9 cellular contexts compared by ENCODE assay signal in genomic region chr15:57138260-57138895, GRCh38.
DNase-seq lines count a peak whose midpoint lies in the region; ATAC-seq and TF ChIP-seq lines count a peak whose summit lies in the region.
"Had no signal": no experiment of that assay in that cellular context is flagged by ENCODE, and none has a peak within 500 bp of the region (broad histone marks: within the 10 kb centered on the region; RNA-seq: fewer than 3 reads in every experiment).

No MANE protein-coding gene starts in this region.

- H4K8ac ChIP-seq in neuronal stem cell (ENCODE audit: low read depth, low read length): no peak overlapping the region

- H3K4me2 ChIP-seq in neuronal stem cell (ENCODE audit: insufficient read depth, low read length, poor library complexity, severe bottlenecking): no peak overlapping the region

- H3K79me1 ChIP-seq in neuronal stem cell (ENCODE audit: low read depth, low read length): no peaks in the 10 kb centered on the region

- peaks cover 3 to 8% of the 10 kb centered on the region in 2 donors for H3K4me1 ChIP-seq in neuronal stem cell (ENCODE audit: control insufficient read depth in 2 of 2, insufficient read depth in 1 of 2, low read depth in 1 of 2, low read length in 2 of 2)

- H3K4me3 Mint-ChIP-seq in CD4-positive, alpha-beta T cell: no peak overlapping the region
- H3K4me3 Mint-ChIP-seq in HFFc6: no peak overlapping the region
- H3K4me3 Mint-ChIP-seq: IgD-negative memory B cell had no signal

- POLR2A ChIA-PET in CD4-positive, alpha-beta T cell (lab: Charles Lee): no interaction called here
- POLR2A ChIA-PET in RWPE1 (lab: Yijun Ruan, JAX; ENCODE audit: low non-redundant PET): no interaction called here

- no peak overlapping the region for H3K23ac ChIP-seq in neuronal stem cell (ENCODE audit: low read depth, low read length, poor library complexity)

- H3K4me1 Mint-ChIP-seq in CD4-positive, alpha-beta T cell (ENCODE audit: low read depth): peaks cover 29% of the 10 kb centered on the region
- H3K4me1 Mint-ChIP-seq in HFFc6 (ENCODE audit: low read depth): peaks cover 53% of the 10 kb centered on the region

- no peak overlapping the region for H2BK5ac ChIP-seq in neuronal stem cell (ENCODE audit: low read length)

- no peaks in the 10 kb centered on the region for H3K9me3 ChIP-seq in CD4-positive, alpha-beta T cell (ENCODE audit: control insufficient read depth, low read length)
- no peaks in the 10 kb centered on the region for H3K9me3 ChIP-seq in neuronal stem cell (replicated peaks in 1 of 2; ENCODE audit: control insufficient read depth in 2 of 2, insufficient read depth in 1 of 2, low read depth in 1 of 2, low read length in 2 of 2)

- no peak overlapping the region for H3K9ac ChIP-seq in neuronal stem cell (ENCODE audit: low read depth, low read length, poor library complexity)

- peak; percentile 43 for ATAC-seq in CD4-positive, alpha-beta T cell (ENCODE audit: poor library complexity)
- ATAC-seq in GM19023 (IDR thresholded peaks at IDR 0.05; ENCODE audit: unreplicated experiment): no peak

- H3K4me3 ChIP-seq in neuronal stem cell (ENCODE audit: low read length in 2 of 2): no peak overlapping the region

- no peak overlapping the region for H2AFZ ChIP-seq in neuronal stem cell (ENCODE audit: low read length)

- no peak overlapping the region for H3K14ac ChIP-seq in neuronal stem cell (ENCODE audit: low read length)

- no peaks in the 10 kb centered on the region for H3K9me3 Mint-ChIP-seq in CD4-positive, alpha-beta T cell
- H3K9me3 Mint-ChIP-seq in HFFc6: no peaks in the 10 kb centered on the region
- H3K9me3 Mint-ChIP-seq: IgD-negative memory B cell had no signal

- no peaks in the 10 kb centered on the region for H3K36me3 Mint-ChIP-seq in CD4-positive, alpha-beta T cell (ENCODE audit: low read depth)
- no peaks in the 10 kb centered on the region for H3K36me3 Mint-ChIP-seq in HFFc6 (ENCODE audit: low read depth)

- H3K27ac Mint-ChIP-seq in CD4-positive, alpha-beta T cell: no peak overlapping the region
- H3K27ac Mint-ChIP-seq in HFFc6: peak overlapping the region; percentile 10; the same call in 1 of the 2 replicates
- H3K27ac Mint-ChIP-seq: IgD-negative memory B cell had no signal

- TF ChIP-seq CTCF in CD4-positive, alpha-beta T cell (IDR thresholded peaks at IDR 0.05): no peak
- TF ChIP-seq CTCF in HFFc6 (IDR thresholded peaks at IDR 0.05) (peak; percentile 89), RWPE1 (conservative IDR thresholded peaks at IDR 0.05; ENCODE audit: low read depth) (peak; percentile 90)

- H2AK5ac ChIP-seq in neuronal stem cell (ENCODE audit: low read depth, low read length): no peak overlapping the region

- no peaks in the 10 kb centered on the region for H3K27me3 ChIP-seq in CD4-positive, alpha-beta T cell (ENCODE audit: control insufficient read depth, insufficient read depth, low read length)
- no peaks in the 10 kb centered on the region for H3K27me3 ChIP-seq in neuronal stem cell (ENCODE audit: control insufficient read depth in 3 of 3, insufficient read depth in 3 of 3, low read depth in 1 of 3, low read length in 3 of 3)

- H3K36me3 ChIP-seq in neuronal stem cell (replicated peaks in 1 of 2; ENCODE audit: control insufficient read depth in 2 of 2, insufficient read depth in 2 of 2, low read length in 2 of 2): no peaks in the 10 kb centered on the region

- intact Hi-C loops in CD4-positive, alpha-beta T cell (cut with DNase I, micrococcal nuclease): no loop called here

- CTCF ChIA-PET in CD4-positive, alpha-beta T cell (lab: Charles Lee): interaction anchor here (1.3 to 1.9 kb wide), 2 partner anchors 8 to 9 kb away, joined by 4 to 5 read pairs; no protein-coding TSS in a partner anchor
- CTCF ChIA-PET in RWPE1 (lab: Yijun Ruan, JAX): interaction anchor here (0.6 to 1.3 kb wide), 13 partner anchors 10 to 1325 kb away, joined by 3 to 5 read pairs (median 4); no protein-coding TSS in a partner anchor

- H2BK15ac ChIP-seq in neuronal stem cell (ENCODE audit: low read length): no peak overlapping the region

- H3K18ac ChIP-seq in neuronal stem cell (ENCODE audit: low read length): no peak overlapping the region

- no peak for DNase-seq in CD4-positive, alpha-beta T cell
- peak; percentile 51 for DNase-seq in HFFc6
- DNase-seq in RWPE1 (ENCODE audit: low spot score): peak; percentile 64
- peak; percentile 58 for DNase-seq in fibroblast of gingiva (ENCODE audit: low read depth)
- DNase-seq in neuronal stem cell (ENCODE audit: low spot score): peak; percentile 48
- DNase-seq in activated CD8-positive, alpha-beta memory T cell treated with anti-CD3 and anti-CD28 coated beads, Interleukin-2, amount 50 U/mL, for 48 hours: no peak
- no peak for DNase-seq in occipital lobe (lab: John Stamatoyannopoulos, UW)

- H3K27ac ChIP-seq in CD4-positive, alpha-beta T cell (ENCODE audit: low read depth, low read length): no peak overlapping the region
- H3K27ac ChIP-seq in RWPE1 (no peak overlapping the region), neuronal stem cell (replicated peaks; ENCODE audit: low read length) (peak overlapping the region; percentile 53)

- H2BK12ac ChIP-seq in neuronal stem cell (ENCODE audit: low read length): no peak overlapping the region

- H4K91ac ChIP-seq in neuronal stem cell (ENCODE audit: low read depth, low read length, poor library complexity): no peak overlapping the region

- H3K27me3 Mint-ChIP-seq in CD4-positive, alpha-beta T cell: no peaks in the 10 kb centered on the region
- no peaks in the 10 kb centered on the region for H3K27me3 Mint-ChIP-seq in HFFc6 (ENCODE audit: insufficient read depth)
- H3K27me3 Mint-ChIP-seq: IgD-negative memory B cell had no signal

- no CpG with 5 or more reads among the region's 4 CpGs for whole genome bisulfite sequencing in neuronal stem cell (ENCODE audit: extremely low coverage in 2 of 2, insufficient read length in 2 of 2, insufficient replicate concordance in 1 of 2), 2 donors

- H2BK120ac ChIP-seq in neuronal stem cell (ENCODE audit: low read depth, low read length): no peak overlapping the region

- H3K4ac ChIP-seq in neuronal stem cell (ENCODE audit: low read length): no peak overlapping the region

Comparison
In these comparisons a context has a peak if more than half of its experiments do, and no peak if none do; other contexts are left out.
1. DNase-seq: peak in HFFc6 (single experiment), RWPE1 (single experiment), fibroblast of gingiva (single experiment) and neuronal stem cell (single experiment); none in CD4-positive, alpha-beta T cell (0 of 10), activated CD8-positive, alpha-beta memory T cell treated with anti-CD3 and anti-CD28 coated beads, Interleukin-2, amount 50 U/mL, for 48 hours (single experiment) and occipital lobe (single experiment).